8 cellular contexts compared by ENCODE assay signal in the genomic region with DNA sequence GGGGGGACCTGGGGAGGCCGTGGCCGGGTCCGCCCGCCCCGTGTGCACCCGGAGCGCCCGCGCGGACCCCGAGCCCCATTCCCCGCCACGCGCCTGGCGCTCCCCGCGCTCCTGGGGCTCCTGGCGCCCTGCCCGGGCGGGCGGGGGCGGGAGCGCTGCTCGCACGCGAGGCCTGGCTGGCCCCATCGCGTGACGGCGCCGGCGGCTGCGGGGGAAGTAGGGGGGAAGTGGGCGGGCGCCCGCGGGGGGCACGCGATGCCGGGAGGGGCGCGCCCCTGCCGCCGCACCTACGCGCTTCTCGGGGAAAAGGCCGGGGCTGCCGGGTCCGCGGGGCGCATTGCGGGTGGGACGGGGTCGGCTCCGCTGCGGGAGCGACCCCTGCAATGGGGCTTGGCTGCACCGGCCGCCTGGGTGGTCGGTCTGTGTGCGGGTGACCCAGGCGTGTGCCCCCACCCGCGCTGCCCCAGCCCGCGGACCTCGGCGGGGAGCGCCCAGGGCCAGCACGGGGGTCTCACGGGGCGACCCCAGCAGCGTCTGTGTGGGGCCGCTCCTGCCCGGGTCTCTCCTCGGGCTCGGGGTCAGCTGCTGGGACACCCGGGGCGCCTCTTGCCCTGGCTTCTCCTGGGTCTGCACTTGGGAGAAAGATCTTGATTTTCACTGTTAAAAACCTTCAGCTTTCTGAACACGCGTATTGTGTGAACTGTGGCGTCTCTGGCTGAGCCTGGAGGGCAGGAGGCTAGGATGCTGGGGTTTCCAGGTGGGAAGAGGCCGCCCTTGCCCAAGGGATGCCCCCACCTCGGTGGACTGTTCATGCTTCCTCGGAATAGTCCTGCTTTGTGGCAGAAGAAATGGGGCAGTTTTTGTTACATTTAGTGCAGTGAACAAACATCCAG. TPM values are rescaled to one million over a fixed set of nuclear protein-coding genes. Genes with fewer than 3 reads are reported as not detected.
A peak's percentile ranks its signal among the peaks of the same experiment; 100 is the strongest.
DNase-seq lines count a peak whose midpoint lies in the region; ATAC-seq and TF ChIP-seq lines count a peak whose summit lies in the region.

No MANE protein-coding gene starts in this region.

- no peaks in the 10 kb centered on the region for H3K36me3 Mint-ChIP-seq in endothelial cell (ENCODE audit: low read depth, unreplicated experiment)
- peaks cover 0 to 19% (median 0%) of the 10 kb centered on the region in 5 donors for H3K36me3 Mint-ChIP-seq in naive thymus-derived CD4-positive, alpha-beta T cell

- H3K27me3 Mint-ChIP-seq in endothelial cell (ENCODE audit: unreplicated experiment), result peaks cover 10% of the 10 kb centered on the region
- H3K27me3 Mint-ChIP-seq in naive thymus-derived CD4-positive, alpha-beta T cell, result peaks cover 0 to 17% (median 4%) of the 10 kb centered on the region in 5 donors

- intact Hi-C loops in naive thymus-derived CD4-positive, alpha-beta T cell (cut with micrococcal nuclease), result loop anchor here in 1 of 2 donors (2.0 kb wide), 1 partner anchor 27 kb away; no protein-coding TSS in a partner anchor

- CTCF ChIA-PET in naive thymus-derived CD4-positive, alpha-beta T cell (lab: Charles Lee), result no interaction called here

- H3K36me3 ChIP-seq in naive thymus-derived CD4-positive, alpha-beta T cell (ENCODE audit: control insufficient read depth in 2 of 3, insufficient read depth in 3 of 3, low read length in 3 of 3), result no peaks in the 10 kb centered on the region

- POLR2A ChIA-PET in naive thymus-derived CD4-positive, alpha-beta T cell (lab: Charles Lee), result no interaction called here

- no peak overlapping the region for H3K4me3 Mint-ChIP-seq in endothelial cell (ENCODE audit: unreplicated experiment)
- peak overlapping the region in 8 of 10 donors; percentile 24 to 82 (median 54) for H3K4me3 Mint-ChIP-seq in naive thymus-derived CD4-positive, alpha-beta T cell

- H3K4me1 Mint-ChIP-seq in endothelial cell (ENCODE audit: unreplicated experiment), result peaks cover 11% of the 10 kb centered on the region
- H3K4me1 Mint-ChIP-seq in naive thymus-derived CD4-positive, alpha-beta T cell, result peaks cover 9 to 77% (median 13%) of the 10 kb centered on the region in 7 donors

- H3K27ac Mint-ChIP-seq in endothelial cell (ENCODE audit: unreplicated experiment), result no peak overlapping the region
- H3K27ac Mint-ChIP-seq in naive thymus-derived CD4-positive, alpha-beta T cell, result peak overlapping the region in 1 of 9 donors; percentile 94

- no peak for TF ChIP-seq CTCF in endothelial cell (IDR thresholded peaks at IDR 0.05; ENCODE audit: unreplicated experiment)

- H3K4me1 ChIP-seq in naive thymus-derived CD4-positive, alpha-beta T cell (ENCODE audit: control insufficient read depth in 2 of 2, insufficient read depth in 2 of 2, low read length in 2 of 2), result peaks cover 0 to 7% of the 10 kb centered on the region in 2 donors

- no peaks in the 10 kb centered on the region for H3K9me3 Mint-ChIP-seq in endothelial cell (ENCODE audit: unreplicated experiment)
- H3K9me3 Mint-ChIP-seq in naive thymus-derived CD4-positive, alpha-beta T cell, result peaks cover 0 to 1% (median 0%) of the 10 kb centered on the region in 11 donors

- DNase-seq in CD1c-positive myeloid dendritic cell (ENCODE audit: extremely low spot score) (peak; percentile 94), NCI-H1930 (lab: John Stamatoyannopoulos, UW) (peak; percentile 66 to 90), endothelial cell (ENCODE audit: low spot score) (peak; percentile 39), stromal cell of bone marrow (ENCODE audit: low read depth) (peak; percentile 47)
- DNase-seq in activated CD4-positive, alpha-beta T cell treated with anti-CD3 and anti-CD28 coated beads, Interleukin-2, amount 50 U/mL, for 1 hour, result peak; percentile 23
- DNase-seq in naive thymus-derived CD4-positive, alpha-beta T cell, result peak in 6 of 9 donors; percentile 34 to 84 (median 41)

- H3K4me3 ChIP-seq in naive thymus-derived CD4-positive, alpha-beta T cell (ENCODE audit: low read length), result no peak overlapping the region

- peak overlapping the region; percentile 7 for H3K27ac ChIP-seq in naive thymus-derived CD4-positive, alpha-beta T cell (ENCODE audit: low read depth, low read length)

- ATAC-seq in GM19452 (IDR thresholded peaks at IDR 0.05; ENCODE audit: unreplicated experiment) (peak; percentile 38), HG03039 (IDR thresholded peaks at IDR 0.05; ENCODE audit: unreplicated experiment) (no peak)
- ATAC-seq in naive thymus-derived CD4-positive, alpha-beta T cell, result peak; percentile 56

- no peaks in the 10 kb centered on the region for H3K27me3 ChIP-seq in naive thymus-derived CD4-positive, alpha-beta T cell (ENCODE audit: control insufficient read depth in 2 of 2, insufficient read depth in 2 of 2, low read length in 2 of 2)

- no peaks in the 10 kb centered on the region for H3K9me3 ChIP-seq in naive thymus-derived CD4-positive, alpha-beta T cell (ENCODE audit: control insufficient read depth in 2 of 3, low read length in 3 of 3)

RNA-seq across cellular contexts. Expression of gene AHRR, which starts 52.4 kb away (rescaled TPM):
- 8.7 TPM for total RNA-seq in endothelial cell (ENCODE audit: unreplicated experiment)
- 10 to 100 TPM in 1 of 5 experiments, 1 to 10 TPM in 2, under 1 TPM in 2; 0.56 to 23.5 (median 1.4) TPM for total RNA-seq in naive thymus-derived CD4-positive, alpha-beta T cell
- 1 to 10 TPM in 1 of 2 donors, not detected in 1; 1.0 TPM for polyA plus RNA-seq in naive thymus-derived CD4-positive, alpha-beta T cell

Comparison
In these comparisons a context has a peak if more than half of its experiments do, and no peak if none do; other contexts are left out.
1. DNase-seq: peak in every context shown above with its lines; median percentile 94 in CD1c-positive myeloid dendritic cell; 78 in NCI-H1930; 47 in stromal cell of bone marrow; 41 in naive thymus-derived CD4-positive, alpha-beta T cell; 39 in endothelial cell; 23 in activated CD4-positive, alpha-beta T cell treated with anti-CD3 and anti-CD28 coated beads, Interleukin-2, amount 50 U/mL, for 1 hour.